In the genomic region with DNA sequence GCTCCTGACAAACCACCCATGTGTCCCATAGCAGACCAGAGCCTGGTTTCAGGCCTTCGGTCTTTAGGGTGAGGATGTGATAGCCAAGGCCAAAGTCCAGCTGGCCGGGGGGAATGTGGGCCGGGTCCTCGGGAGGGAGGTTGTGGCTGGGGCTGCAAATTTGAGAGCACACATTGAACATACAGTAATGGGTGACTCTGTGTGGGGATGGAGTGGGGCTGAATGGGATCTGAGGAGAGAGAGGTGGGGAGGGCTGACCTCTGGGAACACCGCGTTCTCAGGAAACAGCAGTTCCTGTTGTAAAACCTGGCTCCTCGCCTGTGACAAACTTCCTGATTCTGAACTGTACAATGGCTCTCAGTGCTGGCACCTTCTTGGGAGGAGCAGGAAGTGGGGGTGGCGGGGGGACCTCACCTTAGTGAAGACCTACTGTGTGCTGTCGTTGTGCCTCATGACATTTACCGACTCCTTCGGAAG, we compare ENCODE assay signal across 15 cellular contexts. TPM values are rescaled to one million over a fixed set of nuclear protein-coding genes. Genes with fewer than 3 reads are reported as not detected.
A peak's percentile ranks its signal among the peaks of the same experiment; 100 is the strongest.
DNase-seq lines count a peak whose midpoint lies in the region; ATAC-seq and TF ChIP-seq lines count a peak whose summit lies in the region.
"Had no signal": no experiment of that assay in that cellular context is flagged by ENCODE, and none has a peak within 500 bp of the region (broad histone marks: within the 10 kb centered on the region; RNA-seq: fewer than 3 reads in every experiment).

No MANE protein-coding gene starts in this region.

- peaks cover 0 to 31% (median 12%) of the 10 kb centered on the region in 11 donors for H3K9me3 Mint-ChIP-seq in naive thymus-derived CD4-positive, alpha-beta T cell
- peaks cover 8% of the 10 kb centered on the region for H3K9me3 Mint-ChIP-seq in type B pancreatic cell

- TF ChIP-seq CTCF in heart left ventricle (IDR thresholded peaks at IDR 0.05) (no peak), type B pancreatic cell (conservative IDR thresholded peaks at IDR 0.05) (no peak)

- H3K4me3 Mint-ChIP-seq in naive thymus-derived CD4-positive, alpha-beta T cell: peak overlapping the region in 1 of 10 donors; percentile 45
- H3K4me3 Mint-ChIP-seq in type B pancreatic cell: no peak overlapping the region
- H3K4me3 Mint-ChIP-seq: activated naive CD4-positive, alpha-beta T cell treated with anti-CD3 and anti-CD28 coated beads, Interleukin-2, amount 50 U/mL, for 24 hours had no signal

- peak overlapping the region; percentile 55 to 79 (median 73) for H3K27ac ChIP-seq in heart left ventricle
- H3K27ac ChIP-seq in naive thymus-derived CD4-positive, alpha-beta T cell (ENCODE audit: low read depth, low read length): no peak overlapping the region

- H3K27ac Mint-ChIP-seq in naive thymus-derived CD4-positive, alpha-beta T cell: no peak overlapping the region
- H3K27ac Mint-ChIP-seq in type B pancreatic cell: peak overlapping the region; percentile 46
- H3K27ac Mint-ChIP-seq: activated naive CD4-positive, alpha-beta T cell treated with anti-CD3 and anti-CD28 coated beads, Interleukin-2, amount 50 U/mL, for 24 hours had no signal

- POLR2A ChIA-PET in naive thymus-derived CD4-positive, alpha-beta T cell (lab: Charles Lee): no interaction called here

- TF ChIP-seq POLR2A in heart left ventricle (IDR thresholded peaks at IDR 0.05): no peak

- WGBS in heart left ventricle, 4 donors: 52 to 67% (median 65%) methylated on average over 11 of the region's 11 CpGs

- CTCF ChIA-PET in naive thymus-derived CD4-positive, alpha-beta T cell (lab: Charles Lee): interaction anchor here (0.6 kb wide), 1 partner anchor 91 kb away, joined by 6 read pairs; no protein-coding TSS in a partner anchor

- no peak overlapping the region for H3K4me3 ChIP-seq in heart left ventricle
- no peak overlapping the region for H3K4me3 ChIP-seq in naive thymus-derived CD4-positive, alpha-beta T cell (ENCODE audit: low read length)
- H3K4me3 ChIP-seq: MG63 had no signal

- intact Hi-C loops in heart left ventricle (cut with DNase I): loop anchor here in 1 of 10 donors (5.0 kb wide), 1 partner anchor 90 kb away; no protein-coding TSS in a partner anchor
- intact Hi-C loops in naive thymus-derived CD4-positive, alpha-beta T cell (cut with micrococcal nuclease): no loop called here

- no peaks in the 10 kb centered on the region for H3K36me3 ChIP-seq in heart left ventricle
- no peaks in the 10 kb centered on the region for H3K36me3 ChIP-seq in naive thymus-derived CD4-positive, alpha-beta T cell (ENCODE audit: control insufficient read depth in 2 of 3, insufficient read depth in 3 of 3, low read length in 3 of 3)
- H3K36me3 ChIP-seq: MG63 had no signal

- peak; percentile 60 for DNase-seq in UCSD-AML1 (lab: John Stamatoyannopoulos, UW; ENCODE audit: unreplicated experiment)
- peak in 4 of 5 donors; percentile 65 to 80 (median 78) for DNase-seq in heart left ventricle
- no peak for DNase-seq in naive thymus-derived CD4-positive, alpha-beta T cell
- no peak for DNase-seq in type B pancreatic cell (ENCODE audit: extremely low spot score, unreplicated experiment)
- no peak for DNase-seq in stimulated activated CD4-positive, alpha-beta T cell treated with anti-CD3 and anti-CD28 coated beads, Interleukin-2, amount 100 ng/mL, for 24 hours
- no peak for DNase-seq in 8988T
- DNase-seq in NCI-H345 treated with DMSO at 0.1 percent for 48 hours (lab: John Stamatoyannopoulos, UW; ENCODE audit: unreplicated experiment): no peak
- DNase-seq: mesendoderm, MG63, NCI-H2227 treated with DMSO at 0.1 percent for 48 hours, PC-3, retina, T-helper 2 cell had no signal

- H3K4me1 Mint-ChIP-seq in naive thymus-derived CD4-positive, alpha-beta T cell: peaks cover 0 to 6% (median 0%) of the 10 kb centered on the region in 7 donors
- H3K4me1 Mint-ChIP-seq in type B pancreatic cell (ENCODE audit: unreplicated experiment): peaks cover 25% of the 10 kb centered on the region
- H3K4me1 Mint-ChIP-seq: activated naive CD4-positive, alpha-beta T cell treated with anti-CD3 and anti-CD28 coated beads, Interleukin-2, amount 50 U/mL, for 24 hours had no signal

- H3K4me1 ChIP-seq in heart left ventricle: peaks cover 0 to 50% (median 11%) of the 10 kb centered on the region in 12 donors
- no peaks in the 10 kb centered on the region for H3K4me1 ChIP-seq in naive thymus-derived CD4-positive, alpha-beta T cell (ENCODE audit: control insufficient read depth in 2 of 2, insufficient read depth in 2 of 2, low read length in 2 of 2)

- ATAC-seq in heart left ventricle: peak; percentile 75 to 95 (median 80)
- ATAC-seq in naive thymus-derived CD4-positive, alpha-beta T cell: peak; percentile 20
- ATAC-seq in HG02885 (IDR thresholded peaks at IDR 0.05; ENCODE audit: poor library complexity, unreplicated experiment): no peak
- ATAC-seq: PC-3 had no signal

- peaks cover 0 to 9% (median 5%) of the 10 kb centered on the region in 5 donors for H3K36me3 Mint-ChIP-seq in naive thymus-derived CD4-positive, alpha-beta T cell
- no peaks in the 10 kb centered on the region for H3K36me3 Mint-ChIP-seq in type B pancreatic cell
- H3K36me3 Mint-ChIP-seq: activated naive CD4-positive, alpha-beta T cell treated with anti-CD3 and anti-CD28 coated beads, Interleukin-2, amount 50 U/mL, for 24 hours had no signal

- peaks cover 0 to 19% (median 8%) of the 10 kb centered on the region in 12 donors for H3K9me3 ChIP-seq in heart left ventricle
- peaks cover 0 to 14% (median 0%) of the 10 kb centered on the region in 3 experiments for H3K9me3 ChIP-seq in naive thymus-derived CD4-positive, alpha-beta T cell (ENCODE audit: control insufficient read depth in 2 of 3, low read length in 3 of 3)

- no peaks in the 10 kb centered on the region for H3K27me3 ChIP-seq in heart left ventricle
- no peaks in the 10 kb centered on the region for H3K27me3 ChIP-seq in naive thymus-derived CD4-positive, alpha-beta T cell (ENCODE audit: control insufficient read depth in 2 of 2, insufficient read depth in 2 of 2, low read length in 2 of 2)
- H3K27me3 ChIP-seq: MG63 had no signal

- H3K27me3 Mint-ChIP-seq in naive thymus-derived CD4-positive, alpha-beta T cell: peaks cover 0 to 14% (median 8%) of the 10 kb centered on the region in 5 donors
- H3K27me3 Mint-ChIP-seq in type B pancreatic cell: peaks cover 3% of the 10 kb centered on the region
- H3K27me3 Mint-ChIP-seq: activated naive CD4-positive, alpha-beta T cell treated with anti-CD3 and anti-CD28 coated beads, Interleukin-2, amount 50 U/mL, for 24 hours had no signal

RNA-seq across cellular contexts. Expression of gene MCFD2, which starts 48.8 kb away (rescaled TPM):
- total RNA-seq in heart left ventricle (10 to 100 TPM; 47.4 to 88.8 (median 63.4) TPM), type B pancreatic cell (ENCODE audit: low replicate concordance) (66.7 and 72.4 TPM in 2 replicates)
- 100 to 1,000 TPM in 1 of 2 donors, 10 to 100 TPM in 1; 16.1 to 113 TPM for polyA plus RNA-seq in heart left ventricle
- total RNA-seq in naive thymus-derived CD4-positive, alpha-beta T cell: 10 to 100 TPM; 28.4 to 50.4 (median 47.6) TPM
- 10 to 100 TPM; 28.8 to 32.2 TPM for polyA plus RNA-seq in naive thymus-derived CD4-positive, alpha-beta T cell

Comparison
In these comparisons a context has a peak if more than half of its experiments do, and no peak if none do; other contexts are left out.
1. DNase-seq: peak in UCSD-AML1 (single experiment) and heart left ventricle (4 of 5); none in naive thymus-derived CD4-positive, alpha-beta T cell (0 of 9), type B pancreatic cell (single experiment), stimulated activated CD4-positive, alpha-beta T cell treated with anti-CD3 and anti-CD28 coated beads, Interleukin-2, amount 100 ng/mL, for 24 hours (0 of 2), 8988T (single experiment) and NCI-H345 treated with DMSO at 0.1 percent for 48 hours (single experiment).